In genomic region chr6:105795913-105796517, GRCh38 we compare ENCODE assay signal across 13 cellular contexts.
A peak's percentile ranks its signal among the peaks of the same experiment; 100 is the strongest.
DNase-seq lines count a peak whose midpoint lies in the region; ATAC-seq and TF ChIP-seq lines count a peak whose summit lies in the region.
"Had no signal": no experiment of that assay in that cellular context is flagged by ENCODE, and none has a peak within 500 bp of the region (broad histone marks: within the 10 kb centered on the region; RNA-seq: fewer than 3 reads in every experiment).

No MANE protein-coding gene starts in this region.

- TF ChIP-seq CTCF in WERI-Rb-1 (IDR thresholded peaks at IDR 0.05; ENCODE audit: low read depth, low read length) = no peak
- no peak for TF ChIP-seq CTCF in right lobe of liver (IDR thresholded peaks at IDR 0.05)
- no peak for TF ChIP-seq CTCF in suprapubic skin (IDR thresholded peaks at IDR 0.05)
- TF ChIP-seq CTCF in progenitor cell of endocrine pancreas (IDR thresholded peaks at IDR 0.05; ENCODE audit: unreplicated experiment) = no peak

- H3K27ac ChIP-seq in WERI-Rb-1 = no peak overlapping the region
- H3K27ac ChIP-seq in right lobe of liver = peak overlapping the region in 2 of 3 donors; percentile 93 to 95
- no peak overlapping the region for H3K27ac ChIP-seq in suprapubic skin
- H3K27ac ChIP-seq: uterus had no signal

- H3K9me3 ChIP-seq in WERI-Rb-1 (ENCODE audit: severe bottlenecking) (no peaks in the 10 kb centered on the region), right lobe of liver (no peaks in the 10 kb centered on the region), suprapubic skin (no peaks in the 10 kb centered on the region)
- H3K9me3 ChIP-seq: ovary, uterus had no signal

- H3K36me3 ChIP-seq in WERI-Rb-1 = no peaks in the 10 kb centered on the region
- no peaks in the 10 kb centered on the region for H3K36me3 ChIP-seq in right lobe of liver
- H3K36me3 ChIP-seq in suprapubic skin = no peaks in the 10 kb centered on the region
- H3K36me3 ChIP-seq: ovary, uterus had no signal

- H3K9me3 Mint-ChIP-seq in activated T-cell treated with anti-CD3 and anti-CD28 coated beads, Interleukin-2, amount 50 U/mL, for 72 hours = no peaks in the 10 kb centered on the region
- no peaks in the 10 kb centered on the region for H3K9me3 Mint-ChIP-seq in progenitor cell of endocrine pancreas (ENCODE audit: low read depth)
- no peaks in the 10 kb centered on the region for H3K9me3 Mint-ChIP-seq in activated naive CD4-positive, alpha-beta T cell treated with anti-CD3 and anti-CD28 coated beads for 36 hours

- intact Hi-C loops in right lobe of liver (cut with DNase I) = no loop called here
- intact Hi-C loops in activated naive CD4-positive, alpha-beta T cell treated with anti-CD3 and anti-CD28 coated beads for 36 hours (cut with micrococcal nuclease) = no loop called here

- H3K27me3 ChIP-seq in WERI-Rb-1 (ENCODE audit: insufficient read depth, low read depth, severe bottlenecking) = no peaks in the 10 kb centered on the region
- H3K27me3 ChIP-seq in right lobe of liver = no peaks in the 10 kb centered on the region
- H3K27me3 ChIP-seq in suprapubic skin = no peaks in the 10 kb centered on the region
- H3K27me3 ChIP-seq: ovary, uterus had no signal

- DNase-seq in activated T-cell treated with anti-CD3 and anti-CD28 coated beads, Interleukin-2, amount 50 U/mL, for 72 hours = peak in 1 of 2 donors; percentile 15
- no peak for DNase-seq in activated T-cell treated with anti-CD3 and anti-CD28 coated beads, Interleukin-2, amount 50 U/mL, for 1 hour
- DNase-seq in WERI-Rb-1 (peak; percentile 17), right lobe of liver (peak in 1 of 3 donors; percentile 52), suprapubic skin (ENCODE audit: low spot score in 2 of 2) (no peak), progenitor cell of endocrine pancreas (ENCODE audit: low spot score, unreplicated experiment) (no peak), nucleus accumbens (lab: John Stamatoyannopoulos, UW) (no peak)
- no peak for DNase-seq in activated naive CD4-positive, alpha-beta T cell treated with anti-CD3 and anti-CD28 coated beads for 36 hours
- DNase-seq: DND-41, NCI-H446, ovary, RPMI8226, uterus had no signal

- no peaks in the 10 kb centered on the region for H3K36me3 Mint-ChIP-seq in activated T-cell treated with anti-CD3 and anti-CD28 coated beads, Interleukin-2, amount 50 U/mL, for 72 hours (ENCODE audit: insufficient read depth in 2 of 2)
- H3K36me3 Mint-ChIP-seq in progenitor cell of endocrine pancreas (ENCODE audit: insufficient read depth) = no peaks in the 10 kb centered on the region
- no peaks in the 10 kb centered on the region for H3K36me3 Mint-ChIP-seq in activated naive CD4-positive, alpha-beta T cell treated with anti-CD3 and anti-CD28 coated beads for 36 hours (ENCODE audit: low read depth)

- peaks cover 59% of the 10 kb centered on the region for H3K4me1 Mint-ChIP-seq in activated T-cell treated with anti-CD3 and anti-CD28 coated beads, Interleukin-2, amount 50 U/mL, for 72 hours (ENCODE audit: low read depth)
- H3K4me1 Mint-ChIP-seq in progenitor cell of endocrine pancreas (ENCODE audit: low read depth) = peaks cover 15% of the 10 kb centered on the region
- H3K4me1 Mint-ChIP-seq in activated naive CD4-positive, alpha-beta T cell treated with anti-CD3 and anti-CD28 coated beads for 36 hours (ENCODE audit: low read depth) = peaks cover 42% of the 10 kb centered on the region

- peaks cover 5% of the 10 kb centered on the region for H3K27me3 Mint-ChIP-seq in activated T-cell treated with anti-CD3 and anti-CD28 coated beads, Interleukin-2, amount 50 U/mL, for 72 hours (ENCODE audit: low read depth)
- H3K27me3 Mint-ChIP-seq in progenitor cell of endocrine pancreas = peaks cover 26% of the 10 kb centered on the region
- no peaks in the 10 kb centered on the region for H3K27me3 Mint-ChIP-seq in activated naive CD4-positive, alpha-beta T cell treated with anti-CD3 and anti-CD28 coated beads for 36 hours (ENCODE audit: low read depth)

- TF ChIP-seq POLR2A in right lobe of liver (IDR thresholded peaks at IDR 0.05) = no peak
- TF ChIP-seq POLR2A in suprapubic skin (IDR thresholded peaks at IDR 0.05) = no peak

- H3K4me3 ChIP-seq in WERI-Rb-1 (ENCODE audit: low read depth, low read length) (no peak overlapping the region), right lobe of liver (no peak overlapping the region), suprapubic skin (no peak overlapping the region)
- H3K4me3 ChIP-seq: ovary, uterus had no signal

- H3K4me1 ChIP-seq in right lobe of liver (peaks cover 0 to 85% (median 31%) of the 10 kb centered on the region in 4 donors), suprapubic skin (peaks cover 42% of the 10 kb centered on the region)
- H3K4me1 ChIP-seq: uterus had no signal

- TF ChIP-seq EP300 in suprapubic skin (IDR thresholded peaks at IDR 0.05) = no peak

- peak; percentile 67 to 79 for ATAC-seq in activated T-cell treated with anti-CD3 and anti-CD28 coated beads, Interleukin-2, amount 50 U/mL, for 72 hours (replicated peaks in 1 of 2)
- ATAC-seq in right lobe of liver = peak in 3 of 4 donors; percentile 0 to 30 (median 13)

- 39% methylated on average over 5 of the region's 9 CpGs for WGBS in right lobe of liver (ENCODE audit: insufficient coverage, low coverage, low lambda C conversion rate, missing lambda C conversion rate)
- WGBS in suprapubic skin = 93% methylated on average over 9 of the region's 9 CpGs

- CTCF ChIA-PET in activated naive CD4-positive, alpha-beta T cell treated with anti-CD3 and anti-CD28 coated beads for 36 hours (lab: Charles Lee) = interaction anchor here (0.6 kb wide), 1 partner anchor 137 kb away, joined by 3 read pairs; no protein-coding TSS in a partner anchor

- H3K27ac Mint-ChIP-seq in activated T-cell treated with anti-CD3 and anti-CD28 coated beads, Interleukin-2, amount 50 U/mL, for 72 hours = no peak overlapping the region
- no peak overlapping the region for H3K27ac Mint-ChIP-seq in progenitor cell of endocrine pancreas
- H3K27ac Mint-ChIP-seq in activated naive CD4-positive, alpha-beta T cell treated with anti-CD3 and anti-CD28 coated beads for 36 hours = no peak overlapping the region

- peak overlapping the region in 1 of 2 donors; percentile 6 for H3K4me3 Mint-ChIP-seq in activated T-cell treated with anti-CD3 and anti-CD28 coated beads, Interleukin-2, amount 50 U/mL, for 72 hours
- no peak overlapping the region for H3K4me3 Mint-ChIP-seq in progenitor cell of endocrine pancreas (ENCODE audit: low read depth)
- H3K4me3 Mint-ChIP-seq in activated naive CD4-positive, alpha-beta T cell treated with anti-CD3 and anti-CD28 coated beads for 36 hours = no peak overlapping the region

Comparison
In these comparisons a context has a peak if more than half of its experiments do, and no peak if none do; other contexts are left out.
1. H3K27ac ChIP-seq: peak in right lobe of liver (2 of 3); none in WERI-Rb-1 (single experiment) and suprapubic skin (single experiment).